8 cellular contexts compared by ENCODE assay signal in genomic region chr4:20700007-20700761, GRCh38. TPM values are rescaled to one million over a fixed set of nuclear protein-coding genes. Genes with fewer than 3 reads are reported as not detected.
DNase-seq lines count a peak whose midpoint lies in the region; ATAC-seq and TF ChIP-seq lines count a peak whose summit lies in the region.

Gene PACRGL, plus strand, starts transcription at chr4:20700458. Its CDS starts 4,024 bp downstream, at chr4:20704482.

- 1% methylated on average over 60 of the region's 60 CpGs for WGBS in smooth muscle cell (ENCODE audit: low lambda C conversion rate)

- H3K4me3 Mint-ChIP-seq in WTC11: peak within 1 kb of the TSS; percentile 91

- no peak for TF ChIP-seq CTCF in AG04450 (IDR thresholded peaks at IDR 0.05; ENCODE audit: low read depth, low read length)
- no peak for TF ChIP-seq CTCF in WTC11 (IDR thresholded peaks at IDR 0.05)
- no peak for TF ChIP-seq CTCF in cardiac fibroblast (IDR thresholded peaks at IDR 0.05; ENCODE audit: low read depth, low read length)
- TF ChIP-seq CTCF in smooth muscle cell (IDR thresholded peaks at IDR 0.05; ENCODE audit: borderline replicate concordance, insufficient read depth, poor library complexity, severe bottlenecking): no peak

- peaks cover 9% of the 10 kb centered on the region for H3K36me3 ChIP-seq in smooth muscle cell (ENCODE audit: low read depth)

- no peaks in the 10 kb centered on the region for H3F3A ChIP-seq in smooth muscle cell (ENCODE audit: low read depth)

- H3K9me3 ChIP-seq in AG04450 (ENCODE audit: control insufficient read depth, insufficient read depth, low read length) (no peaks in the 10 kb centered on the region), smooth muscle cell (replicated peaks; ENCODE audit: low read depth) (no peaks in the 10 kb centered on the region)

- peak within 1 kb of the TSS; percentile 98 for H2AFZ ChIP-seq in smooth muscle cell (ENCODE audit: low read depth)

- POLR2A ChIA-PET in AG04450 (lab: Yijun Ruan, JAX) (interaction anchor here (0.5 to 0.7 kb wide), 2 partner anchors 446 to 978 kb away, joined by 3 to 4 read pairs; no protein-coding TSS in a partner anchor), WTC11 (lab: Charles Lee) (no interaction called here)

- DNase-seq in AG04450 (ENCODE audit: low read depth, low spot score) (peak; percentile 67), NCI-H226 (peak; percentile 90), WTC11 (ENCODE audit: low spot score) (peak; percentile 95), cardiac fibroblast (ENCODE audit: low read depth in 2 of 2) (peak; percentile 94 to 95), iPS-NIHi7 (ENCODE audit: extremely low spot score) (peak; percentile 96), smooth muscle cell (lab: John Stamatoyannopoulos, UW; ENCODE audit: unreplicated experiment) (peak; percentile 69)

- ATAC-seq in GM18909 (IDR thresholded peaks at IDR 0.05; ENCODE audit: poor library complexity, unreplicated experiment) (peak; percentile 100), HG03175 (IDR thresholded peaks at IDR 0.05; ENCODE audit: unreplicated experiment) (peak; percentile 99), WTC11 (peak; percentile 99)

- H3K4me3 ChIP-seq in AG04450 (ENCODE audit: low read depth, low read length) (peak within 1 kb of the TSS; percentile 90), cardiac fibroblast (replicated peaks in 1 of 2; ENCODE audit: low read depth in 2 of 2, low read length in 2 of 2) (peak within 1 kb of the TSS; percentile 82 to 86), smooth muscle cell (peak within 1 kb of the TSS; percentile 96)

- H3K4me1 ChIP-seq in smooth muscle cell (ENCODE audit: low read depth): peaks cover 15% of the 10 kb centered on the region

- H3K36me3 Mint-ChIP-seq in WTC11: peaks cover 11% of the 10 kb centered on the region

- H3K9me3 Mint-ChIP-seq in WTC11: no peaks in the 10 kb centered on the region

- peak within 1 kb of the TSS; percentile 95 for H3K9ac ChIP-seq in smooth muscle cell (ENCODE audit: low read depth)

- H4K20me1 ChIP-seq in smooth muscle cell (ENCODE audit: low read depth): no peaks in the 10 kb centered on the region

- no peaks in the 10 kb centered on the region for H3K27me3 ChIP-seq in AG04450 (ENCODE audit: control insufficient read depth, insufficient read depth, low read length)
- H3K27me3 ChIP-seq in smooth muscle cell (ENCODE audit: low read depth): no peaks in the 10 kb centered on the region

- no peaks in the 10 kb centered on the region for H3K27me3 Mint-ChIP-seq in WTC11 (ENCODE audit: low read depth)

- H3K27ac ChIP-seq in AG04450 (ENCODE audit: low read depth, low read length): peak within 1 kb of the TSS; percentile 63
- H3K27ac ChIP-seq in smooth muscle cell (ENCODE audit: low read depth): peak within 1 kb of the TSS; percentile 86

- H3K4me2 ChIP-seq in smooth muscle cell: peak within 1 kb of the TSS; percentile 93

- peak within 1 kb of the TSS; percentile 93 for H3K27ac Mint-ChIP-seq in WTC11

- peaks cover 21% of the 10 kb centered on the region for H3K79me2 ChIP-seq in smooth muscle cell (ENCODE audit: low read depth)

- CTCF ChIA-PET in AG04450 (lab: Charles Lee): interaction anchor here (1.4 kb wide), 1 partner anchor 73 kb away, joined by 3 read pairs; no protein-coding TSS in a partner anchor
- CTCF ChIA-PET in WTC11 (lab: Charles Lee): interaction anchor here (1.4 kb wide), 1 partner anchor 73 kb away, joined by 3 read pairs; no protein-coding TSS in a partner anchor

- H3K4me1 Mint-ChIP-seq in WTC11: peaks cover 11% of the 10 kb centered on the region

TF ChIP-seq in WTC11, 78 proteins besides CTCF, POLR2A, EP300 and RAD21 (continues in another document):
- TF ChIP-seq ATF6 (CRISPR knock-in tag; IDR thresholded peaks at IDR 0.05) (no peak), FOXK1 (CRISPR knock-in tag; IDR thresholded peaks at IDR 0.05) (peak; percentile 83), PRDM15 (CRISPR knock-in tag; IDR thresholded peaks at IDR 0.05) (no peak), MAX (CRISPR knock-in tag; IDR thresholded peaks at IDR 0.05) (peak; percentile 98), ZNF219 (CRISPR knock-in tag; IDR thresholded peaks at IDR 0.05; ENCODE audit: borderline replicate concordance) (no peak), CREM (CRISPR knock-in tag; IDR thresholded peaks at IDR 0.05) (peak; percentile 96), MYBL2 (CRISPR knock-in tag; IDR thresholded peaks at IDR 0.05) (peak; percentile 55; the same call in 1 of the 2 replicates), ZBTB43 (CRISPR knock-in tag; IDR thresholded peaks at IDR 0.05) (0 out of 2 replicates have a peak, but pooled peaks have one; percentile 39), E2F5 (CRISPR knock-in tag; IDR thresholded peaks at IDR 0.05) (peak; percentile 44; the same call in 1 of the 2 replicates), TEAD1 (CRISPR knock-in tag; IDR thresholded peaks at IDR 0.05) (peak; percentile 47), USF2 (CRISPR knock-in tag; IDR thresholded peaks at IDR 0.05) (peak; percentile 87), SP1 (CRISPR knock-in tag; conservative IDR thresholded peaks at IDR 0.05) (peak; percentile 70), ETV6 (CRISPR knock-in tag; IDR thresholded peaks at IDR 0.05) (peak; percentile 60; the same call in 1 of the 2 replicates)

RNA-seq across cellular contexts. Expression of gene PACRGL, which starts in this region (rescaled TPM):
- polyA plus RNA-seq in AG04450 (2011; rRNA removed): 10.8 and 15.2 TPM in 2 replicates
- 4.8 and 9.0 TPM in 2 replicates for polyA minus RNA-seq in AG04450 (2011; rRNA and poly(A)+ RNA removed)
- total RNA-seq in WTC11 (2021): 13.5 to 16.7 TPM (median 16.0 TPM) in 3 replicates
- total RNA-seq in smooth muscle cell: 17.8 and 19.9 TPM in 2 replicates
- polyA plus RNA-seq in smooth muscle cell: 9.1 and 10.1 TPM in 2 replicates

Comparison
In these comparisons a context has a peak if more than half of its experiments do, and no peak if none do; other contexts are left out.
1. Peak in every context shown above with its lines: DNase-seq, ATAC-seq, H3K4me3 ChIP-seq and H3K27ac ChIP-seq.